15 cellular contexts compared by ENCODE assay signal in the genomic region with DNA sequence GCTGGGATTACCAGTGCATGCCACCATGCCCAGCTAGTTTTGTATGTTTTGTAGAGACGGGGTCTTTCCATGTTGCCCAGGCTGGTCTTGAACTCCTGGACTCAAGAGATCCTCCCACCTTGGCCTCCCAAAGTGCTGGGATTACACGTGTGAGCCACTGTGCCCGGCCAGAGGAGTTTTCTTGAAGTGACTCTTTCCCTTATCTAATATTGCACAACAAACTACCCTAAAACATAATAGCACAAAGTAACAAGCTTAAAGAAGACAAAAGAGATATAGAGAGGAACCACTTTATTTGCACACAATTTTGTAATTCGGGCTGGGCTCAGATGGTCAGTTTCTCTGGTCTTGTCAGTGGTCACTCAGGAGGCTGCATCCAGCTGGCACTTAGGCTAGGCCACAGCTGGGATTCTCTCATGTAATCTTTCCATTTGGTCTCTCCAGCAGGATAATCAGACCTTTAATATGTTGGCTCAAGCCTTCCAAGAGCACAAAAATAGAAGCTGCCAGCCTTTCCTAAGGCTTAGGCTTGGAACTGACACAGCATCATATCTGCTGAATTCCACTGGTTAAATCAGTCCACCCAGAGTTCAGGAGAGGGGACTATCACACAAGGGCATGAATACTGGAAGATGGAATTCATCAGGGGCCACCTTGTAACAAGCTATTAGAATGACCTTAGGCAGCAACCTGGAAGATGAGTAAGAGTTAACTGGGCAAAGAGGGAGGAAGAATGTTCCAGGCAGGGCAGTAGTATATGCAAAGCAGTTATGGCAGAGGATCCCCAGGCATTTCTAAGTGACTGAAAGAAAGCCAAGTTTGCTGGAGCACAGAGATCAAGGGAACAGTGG. TPM values are rescaled to one million over a fixed set of nuclear protein-coding genes. Genes with fewer than 3 reads are reported as not detected.
A peak's percentile ranks its signal among the peaks of the same experiment; 100 is the strongest.
DNase-seq lines count a peak whose midpoint lies in the region; ATAC-seq and TF ChIP-seq lines count a peak whose summit lies in the region.
"Had no signal": no experiment of that assay in that cellular context is flagged by ENCODE, and none has a peak within 500 bp of the region (broad histone marks: within the 10 kb centered on the region; RNA-seq: fewer than 3 reads in every experiment).

No MANE protein-coding gene starts in this region.

- intact Hi-C loops in left lung (cut with DNase I), result no loop called here

- no peak for TF ChIP-seq POLR2A in suprapubic skin (IDR thresholded peaks at IDR 0.05)

- 45% methylated on average over 4 of the region's 4 CpGs for WGBS in suprapubic skin

- TF ChIP-seq CTCF in epithelial cell of esophagus (IDR thresholded peaks at IDR 0.05; ENCODE audit: insufficient read depth, low read depth, low read length, missing control alignments) (no peak), left lung (IDR thresholded peaks at IDR 0.05) (no peak), suprapubic skin (IDR thresholded peaks at IDR 0.05) (no peak)

- DNase-seq in OCI-M1 (lab: John Stamatoyannopoulos, UW) (peak; percentile 31), epithelial cell of esophagus (ENCODE audit: low read depth) (peak; percentile 42), left lung (no peak), suprapubic skin (ENCODE audit: low spot score in 2 of 2) (no peak), 8988T (no peak), NCI-H1105 treated with DMSO at 0.1 percent for 48 hours (lab: John Stamatoyannopoulos, UW) (no peak), ureter (ENCODE audit: low spot score) (no peak)
- DNase-seq: amygdala; naive thymus-derived CD4-positive, alpha-beta T cell; NCI-H510A; stimulated activated CD4-positive, alpha-beta T cell treated with anti-CD3 and anti-CD28 coated beads, Interleukin-4, amount 100 ng/mL, for 4 hours; T-helper 1 cell; trophoblast cell had no signal

- no peaks in the 10 kb centered on the region for H3K27me3 ChIP-seq in left lung
- H3K27me3 ChIP-seq in suprapubic skin, result no peaks in the 10 kb centered on the region

- H3K27ac ChIP-seq in left lung, result peak overlapping the region in 1 of 2 donors; percentile 4
- H3K27ac ChIP-seq in suprapubic skin, result peak overlapping the region; percentile 86
- H3K27ac ChIP-seq: KMS-11 had no signal

- no peaks in the 10 kb centered on the region for H3K36me3 ChIP-seq in left lung
- no peaks in the 10 kb centered on the region for H3K36me3 ChIP-seq in suprapubic skin

- H3K4me1 ChIP-seq in left lung, result peaks cover 0 to 23% of the 10 kb centered on the region in 2 donors
- peaks cover 64% of the 10 kb centered on the region for H3K4me1 ChIP-seq in suprapubic skin

- ATAC-seq in left lung, result peak; percentile 13
- ATAC-seq in GM21528 (IDR thresholded peaks at IDR 0.05; ENCODE audit: low FRiP score, unreplicated experiment), result no peak
- ATAC-seq: naive thymus-derived CD4-positive, alpha-beta T cell had no signal

- no peak for TF ChIP-seq EP300 in suprapubic skin (IDR thresholded peaks at IDR 0.05)

- H3K4me3 ChIP-seq in epithelial cell of esophagus (ENCODE audit: low read length) (no peak overlapping the region), left lung (no peak overlapping the region), suprapubic skin (no peak overlapping the region)

- H3K9me3 ChIP-seq in left lung, result no peaks in the 10 kb centered on the region
- H3K9me3 ChIP-seq in suprapubic skin, result no peaks in the 10 kb centered on the region

RNA-seq across cellular contexts. Expression of gene PNRC1, which starts 56.7 kb away (rescaled TPM):
- total RNA-seq in left lung (100 to 1,000 TPM; 143 to 153 TPM), suprapubic skin (100 to 1,000 TPM; 238 to 292 (median 271) TPM), ureter (204 TPM)

Comparison
In these comparisons a context has a peak if more than half of its experiments do, and no peak if none do; other contexts are left out.
1. DNase-seq: peak in OCI-M1 (single experiment) and epithelial cell of esophagus (single experiment); none in left lung (0 of 2), suprapubic skin (0 of 2), 8988T (single experiment), NCI-H1105 treated with DMSO at 0.1 percent for 48 hours (single experiment) and ureter (single experiment).